ENCODE assay signal across 20 cellular contexts in the genomic region with DNA sequence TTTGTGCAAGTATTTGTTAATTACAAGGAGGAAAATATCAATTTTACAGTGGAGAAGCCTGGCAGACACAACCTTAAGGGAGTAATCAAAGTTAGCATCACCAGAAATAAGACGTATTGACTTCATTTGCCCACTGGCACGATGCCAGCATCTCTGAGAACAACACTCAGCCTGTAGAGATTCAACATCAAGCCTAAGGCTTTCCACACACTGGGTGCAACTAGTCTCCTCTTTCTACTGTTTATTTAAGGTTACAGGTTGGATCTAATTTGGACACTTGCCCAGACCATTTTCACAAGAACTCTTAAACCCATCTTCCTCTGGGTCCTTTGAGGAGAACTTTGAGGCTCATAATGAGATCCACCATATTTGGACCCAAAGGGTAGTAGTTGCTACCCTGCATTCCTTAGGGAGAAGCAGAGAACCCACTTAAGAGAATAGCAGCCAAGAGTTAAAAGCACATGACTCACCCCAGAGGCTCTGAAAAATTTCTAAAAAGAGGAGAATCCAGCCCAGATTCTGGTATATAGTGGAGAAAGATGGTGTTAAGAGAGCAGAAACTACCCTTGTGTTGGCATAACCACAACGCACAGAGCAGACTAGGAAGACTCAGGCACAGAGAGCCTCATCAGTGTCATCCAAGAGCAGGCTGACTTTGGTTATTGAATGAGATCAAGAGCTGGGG.
DNase-seq lines count a peak whose midpoint lies in the region; ATAC-seq and TF ChIP-seq lines count a peak whose summit lies in the region.
"Had no signal": no experiment of that assay in that cellular context is flagged by ENCODE, and none has a peak within 500 bp of the region (broad histone marks: within the 10 kb centered on the region; RNA-seq: fewer than 3 reads in every experiment).

No MANE protein-coding gene starts in this region.

- no peak overlapping the region for H3K9ac ChIP-seq in GM23248
- no peak overlapping the region for H3K9ac ChIP-seq in adipocyte (ENCODE audit: low read length)

- no peaks in the 10 kb centered on the region; the same call in 1 of the 2 replicates for H3F3A ChIP-seq in GM23248 (ENCODE audit: insufficient read depth)

- no peak overlapping the region for H3K4me2 ChIP-seq in GM23248 (ENCODE audit: unreplicated experiment)
- H3K4me2 ChIP-seq: A549 had no signal

- 28 to 33% methylated on average over 3 of the region's 3 CpGs for WGBS in GM23248 (ENCODE audit: low coverage in 1 of 2, low lambda C conversion rate in 2 of 2, missing lambda C conversion rate in 2 of 2), 2 experiments

- H4K20me1 ChIP-seq in GM23248 (ENCODE audit: insufficient read depth) = no peaks in the 10 kb centered on the region

- no peak for TF ChIP-seq CTCF in fibroblast of villous mesenchyme (IDR thresholded peaks at IDR 0.05; ENCODE audit: insufficient read depth, low read depth, low read length)

- no peaks in the 10 kb centered on the region for H3K79me2 ChIP-seq in GM23248 (ENCODE audit: insufficient read depth)

- H3K9me3 ChIP-seq in GM23248 (ENCODE audit: low read depth) (no peaks in the 10 kb centered on the region), adipocyte (ENCODE audit: control insufficient read depth, low read length) (no peaks in the 10 kb centered on the region)
- H3K9me3 ChIP-seq: A549, right atrium auricular region, uterus had no signal

- no peak overlapping the region for H3K27ac ChIP-seq in GM23248
- H3K27ac ChIP-seq: A549, coronary artery, epithelial cell of prostate, right atrium auricular region, uterus had no signal

- H3K4me1 ChIP-seq in GM23248 (ENCODE audit: insufficient read depth) (peaks cover 12% of the 10 kb centered on the region), adipocyte (ENCODE audit: control insufficient read depth, insufficient read depth, low read length) (peaks cover 26% of the 10 kb centered on the region)
- H3K4me1 ChIP-seq: right atrium auricular region, uterus had no signal

- ATAC-seq in HG03460 (IDR thresholded peaks at IDR 0.05; ENCODE audit: unreplicated experiment) = no peak
- ATAC-seq: A549; activated CD8-positive, alpha-beta memory T cell treated with anti-CD3 and anti-CD28 coated beads, Interleukin-2, amount 10 ng/mL, durations not matched to agents 7 days and 5 days; Right ventricle myocardium inferior had no signal

- no peak overlapping the region; the same call in 1 of the 2 replicates for H2AFZ ChIP-seq in GM23248

- DNase-seq in NCI-H146 (lab: John Stamatoyannopoulos, UW) (peak; percentile 10), NCI-H146 treated with DMSO at 0.1 percent for 48 hours (lab: John Stamatoyannopoulos, UW; ENCODE audit: unreplicated experiment) (no peak), GM23248 (peak; percentile 47), adipocyte (ENCODE audit: low read depth) (peak; percentile 38), fibroblast of villous mesenchyme (ENCODE audit: low read depth) (peak; percentile 55), NCI-H1048 (lab: John Stamatoyannopoulos, UW) (no peak), UCSD-AML1 (lab: John Stamatoyannopoulos, UW; ENCODE audit: unreplicated experiment) (no peak)
- DNase-seq: activated B cell treated with CpG ODN at 0.5 μM for 24 hours; activated CD8-positive, alpha-beta memory T cell treated with anti-CD3 and anti-CD28 coated beads, Interleukin-2, amount 10 ng/mL, durations not matched to agents 7 days and 5 days; activated effector memory CD4-positive, alpha-beta T cell treated with Interleukin-2 at 50 U/mL for 16 hours; aorta; NCI-H1694 treated with DMSO at 0.1 percent for 48 hours; NK-92 treated with Interleukin-12 subunit alpha and Interleukin-12 subunit beta, amount 100 ng/mL, for 24 hours; uterus had no signal

- no peaks in the 10 kb centered on the region for H3K27me3 ChIP-seq in GM23248 (replicated peaks; ENCODE audit: insufficient read depth)
- no peaks in the 10 kb centered on the region for H3K27me3 ChIP-seq in adipocyte (replicated peaks; ENCODE audit: control insufficient read depth, insufficient read depth, low read length)
- H3K27me3 ChIP-seq: right atrium auricular region, uterus had no signal

- H3K9me2 ChIP-seq in GM23248 (ENCODE audit: insufficient read depth) = no peaks in the 10 kb centered on the region

- H3K36me3 ChIP-seq in GM23248 (ENCODE audit: low read depth) (no peaks in the 10 kb centered on the region), adipocyte (ENCODE audit: control insufficient read depth, insufficient read depth, low read length, severe bottlenecking) (no peaks in the 10 kb centered on the region)
- H3K36me3 ChIP-seq: right atrium auricular region, uterus had no signal

- in situ Hi-C loops in GM23248 (cut with MboI) = no loop called here

- no peak overlapping the region for H3K4me3 ChIP-seq in GM23248
- no peak overlapping the region for H3K4me3 ChIP-seq in adipocyte (ENCODE audit: low read length)
- no peak overlapping the region for H3K4me3 ChIP-seq in fibroblast of villous mesenchyme (ENCODE audit: low read depth, low read length)
- H3K4me3 ChIP-seq: A549, coronary artery, right atrium auricular region, uterus had no signal

Comparison
In these comparisons a context has a peak if more than half of its experiments do, and no peak if none do; other contexts are left out.
1. DNase-seq: peak in NCI-H146 (single experiment), GM23248 (single experiment), adipocyte (single experiment) and fibroblast of villous mesenchyme (single experiment); none in NCI-H146 treated with DMSO at 0.1 percent for 48 hours (single experiment), NCI-H1048 (single experiment) and UCSD-AML1 (single experiment).